15 cellular contexts compared by ENCODE assay signal in the genomic region with DNA sequence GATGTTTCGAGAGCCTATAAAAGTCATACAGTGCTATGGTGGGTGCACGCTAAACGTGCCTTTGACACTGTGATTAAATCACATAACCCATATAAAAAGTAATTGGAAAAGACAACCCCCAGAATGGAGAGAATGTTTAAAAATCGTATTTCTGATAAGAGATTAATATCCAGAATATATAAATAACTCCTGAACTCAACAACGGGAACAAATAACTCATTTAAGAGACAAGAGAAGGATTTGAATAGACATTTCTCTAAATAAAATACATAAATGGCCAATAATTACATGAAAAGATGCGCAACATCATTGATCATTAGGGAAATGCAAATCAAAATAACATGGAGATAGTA. TPM values are rescaled to one million over a fixed set of nuclear protein-coding genes. Genes with fewer than 3 reads are reported as not detected.
A peak's percentile ranks its signal among the peaks of the same experiment; 100 is the strongest.
DNase-seq lines count a peak whose midpoint lies in the region; ATAC-seq, FAIRE-seq and TF ChIP-seq lines count a peak whose summit lies in the region.
"Had no signal": no experiment of that assay in that cellular context is flagged by ENCODE, and none has a peak within 500 bp of the region (broad histone marks: within the 10 kb centered on the region; RNA-seq: fewer than 3 reads in every experiment).

No MANE protein-coding gene starts in this region.

- no peak overlapping the region for H3K27ac ChIP-seq in HCT116 (ENCODE audit: low read depth, low read length)
- H3K27ac ChIP-seq in keratinocyte (ENCODE audit: control insufficient read depth, insufficient read depth, low read length): no peak overlapping the region
- no peak overlapping the region for H3K27ac ChIP-seq in testis

- dilution Hi-C loops in keratinocyte (cut with MboI; ENCODE audit: extremely low pct_ligation_motif_present, low sequenced_read_pairs): no loop called here

- no peak overlapping the region for H3K9ac ChIP-seq in HCT116 (ENCODE audit: low read length)
- no peak overlapping the region for H3K9ac ChIP-seq in keratinocyte (ENCODE audit: control insufficient read depth, extremely low read depth, insufficient read depth, low read length)

- peak overlapping the region; percentile 83 for H3K4me2 ChIP-seq in HCT116 (ENCODE audit: low read length)
- peak overlapping the region; percentile 86 for H3K4me2 ChIP-seq in keratinocyte (ENCODE audit: control insufficient read depth, extremely low read depth, insufficient read depth, low read depth, low read length)

- H3K27me3 ChIP-seq in HCT116 (ENCODE audit: insufficient read depth, low read length) (peaks cover 65% of the 10 kb centered on the region), keratinocyte (ENCODE audit: control insufficient read depth, extremely low read depth, insufficient read depth, low read length) (peaks cover 28% of the 10 kb centered on the region), testis (no peaks in the 10 kb centered on the region)

- peak overlapping the region; percentile 77 for H2AFZ ChIP-seq in HCT116 (ENCODE audit: low read depth, low read length, poor library complexity, severe bottlenecking)
- H2AFZ ChIP-seq in keratinocyte (ENCODE audit: control insufficient read depth, low read length): no peak overlapping the region

- WGBS in testis, 2 donors: 16 to 17% methylated on average over 6 of the region's 6 CpGs

- no peaks in the 10 kb centered on the region for H3K9me3 ChIP-seq in HCT116 (ENCODE audit: control insufficient read depth in 1 of 2, insufficient read depth in 1 of 2, low read depth in 1 of 2, low read length in 2 of 2)
- peaks cover 3% of the 10 kb centered on the region for H3K9me3 ChIP-seq in keratinocyte (ENCODE audit: control insufficient read depth, low read depth, low read length)
- no peaks in the 10 kb centered on the region for H3K9me3 ChIP-seq in testis
- H3K9me3 ChIP-seq: uterus had no signal

- intact Hi-C loops in HCT116 (cut with micrococcal nuclease): loop anchor here (1.0 kb wide), 4 partner anchors 48 to 260 kb away; no protein-coding TSS in a partner anchor
- intact Hi-C loops in testis (cut with DNase I; ENCODE audit: low total_unique reads): no loop called here
- intact Hi-C loops in activated T-helper 1 cell treated with anti-CD3 and anti-CD28 coated beads, Interleukin-12 subunit alpha, Interleukin-12 subunit beta, Interleukin-2, Interleukin-4 antibody, amounts not matched to agents 30 ng/mL and 10 ng/mL and 1 ng/mL, durations not matched to agents 14 hours and 24 hours and 36 hours (cut with micrococcal nuclease): loop anchor here (1.0 to 5.0 kb wide), 3 partner anchors 50 to 415 kb away; no protein-coding TSS in a partner anchor

- POLR2A ChIA-PET in HCT116 (lab: Charles Lee) (interaction anchor here (0.8 to 0.9 kb wide), 2 partner anchors 50 to 184 kb away, joined by 3 to 4 read pairs; no protein-coding TSS in a partner anchor), WTC11 (lab: Charles Lee) (interaction anchor here (0.7 to 1.0 kb wide), 2 partner anchors 49 to 187 kb away, joined by 3 read pairs; no protein-coding TSS in a partner anchor)

- TF ChIP-seq CTCF in HCT116 (IDR thresholded peaks at IDR 0.05 in 2 of 3, conservative IDR thresholded peaks at IDR 0.05 in 1 of 3; ENCODE audit: borderline replicate concordance in 1 of 3, insufficient read depth in 1 of 3, low read depth in 2 of 3, low read length in 2 of 3) (no peak), WTC11 (IDR thresholded peaks at IDR 0.05) (no peak; the same call in 1 of the 2 replicates), keratinocyte (optimal IDR thresholded peaks at IDR 0.05 in 1 of 3, IDR thresholded peaks at IDR 0.05 in 1 of 3, conservative IDR thresholded peaks at IDR 0.05 in 1 of 3; ENCODE audit: extremely low read depth in 1 of 3, insufficient read depth in 2 of 3, low read length in 3 of 3) (no peak), testis (IDR thresholded peaks at IDR 0.05) (no peak)

- H3K9me1 ChIP-seq in keratinocyte (ENCODE audit: control insufficient read depth, extremely low read depth, insufficient read depth, low read length): no peaks in the 10 kb centered on the region

- H4K20me1 ChIP-seq in HCT116 (ENCODE audit: insufficient read depth) (no peaks in the 10 kb centered on the region), keratinocyte (ENCODE audit: control insufficient read depth, extremely low read depth, insufficient read depth, low read length) (no peaks in the 10 kb centered on the region)

- FAIRE-seq in keratinocyte (lab: Jason Lieb, UNC): no peak
- FAIRE-seq: GM12892 had no signal

- TF ChIP-seq POLR2A in HCT116 (IDR thresholded peaks at IDR 0.05; ENCODE audit: borderline replicate concordance, extremely low read depth, insufficient read depth, insufficient read length): no peak
- TF ChIP-seq POLR2A in testis (IDR thresholded peaks at IDR 0.05): no peak

- H3K4me3 ChIP-seq in HCT116 (replicated peaks in 1 of 2; ENCODE audit: low read depth in 1 of 2, low read length in 2 of 2) (no peak overlapping the region), keratinocyte (ENCODE audit: control insufficient read depth in 2 of 3, extremely low read depth in 1 of 3, insufficient read depth in 2 of 3, low read depth in 1 of 3, low read length in 3 of 3) (no peak overlapping the region), testis (peak overlapping the region; percentile 36 to 37)
- H3K4me3 ChIP-seq: uterus had no signal

- peaks cover 8 to 22% of the 10 kb centered on the region in 2 experiments; a peak in 2 of 4 replicates for H3K4me1 ChIP-seq in HCT116 (ENCODE audit: control insufficient read depth in 1 of 2, insufficient read depth in 2 of 2, low read length in 2 of 2)
- H3K4me1 ChIP-seq in keratinocyte (ENCODE audit: control insufficient read depth, extremely low read depth, insufficient read depth, low read length): peaks cover 37% of the 10 kb centered on the region
- no peaks in the 10 kb centered on the region for H3K4me1 ChIP-seq in testis
- H3K4me1 ChIP-seq: uterus had no signal

- no peak overlapping the region for H3K27ac Mint-ChIP-seq in WTC11
- H3K27ac Mint-ChIP-seq in activated T-helper 1 cell treated with anti-CD3 and anti-CD28 coated beads, Interleukin-12 subunit alpha, Interleukin-12 subunit beta, Interleukin-2, Interleukin-4 antibody, amounts not matched to agents 30 ng/mL and 10 ng/mL and 1 ng/mL, durations not matched to agents 14 hours and 24 hours and 36 hours: no peak overlapping the region
- H3K27ac Mint-ChIP-seq: activated CD4-positive, alpha-beta T cell treated with anti-CD3 and anti-CD28 coated beads, Interleukin-2, amount 10 ng/mL, durations not matched to agents 24 days and 14 days; stimulated activated naive CD8-positive, alpha-beta T cell treated with anti-CD3 and anti-CD28 coated beads, Interleukin-15, amount 100 ng/mL, for 72 hours had no signal

- CTCF ChIA-PET in HCT116 (lab: Charles Lee) (interaction anchor here (0.6 to 7.7 kb wide), 41 partner anchors 8 to 770 kb away, joined by 3 to 305 read pairs (median 5); partner anchors contain the start of genes CCDC61, FOXA3, IRF2BP1 and PGLYRP1), WTC11 (lab: Charles Lee) (interaction anchor here (0.6 to 4.8 kb wide), 97 partner anchors 11 to 451 kb away, joined by 3 to 173 read pairs (median 5); partner anchors contain the start of genes CCDC61, FOXA3, HIF3A and IGFL1)

- RAD21 ChIA-PET in HCT116 (lab: Charles Lee; ENCODE audit: low non-redundant PET in 1 of 2, low total read pairs in 2 of 2, uncharacterized antibody in 2 of 2, unreplicated experiment in 2 of 2): interaction anchor here (0.6 to 2.0 kb wide), 14 partner anchors 49 to 192 kb away, joined by 3 to 14 read pairs (median 4); no protein-coding TSS in a partner anchor

- H3K9me3 Mint-ChIP-seq in WTC11: peaks cover 8% of the 10 kb centered on the region; the same call in 1 of the 2 replicates
- H3K9me3 Mint-ChIP-seq in activated T-helper 1 cell treated with anti-CD3 and anti-CD28 coated beads, Interleukin-12 subunit alpha, Interleukin-12 subunit beta, Interleukin-2, Interleukin-4 antibody, amounts not matched to agents 30 ng/mL and 10 ng/mL and 1 ng/mL, durations not matched to agents 14 hours and 24 hours and 36 hours: no peaks in the 10 kb centered on the region
- H3K9me3 Mint-ChIP-seq: activated CD4-positive, alpha-beta T cell treated with anti-CD3 and anti-CD28 coated beads, Interleukin-2, amount 10 ng/mL, durations not matched to agents 24 days and 14 days; stimulated activated naive CD8-positive, alpha-beta T cell treated with anti-CD3 and anti-CD28 coated beads, Interleukin-15, amount 100 ng/mL, for 72 hours had no signal

- no peaks in the 10 kb centered on the region for H3K9me2 ChIP-seq in HCT116 (ENCODE audit: insufficient read depth)

- no peaks in the 10 kb centered on the region for H3K36me3 Mint-ChIP-seq in WTC11
- no peaks in the 10 kb centered on the region for H3K36me3 Mint-ChIP-seq in activated T-helper 1 cell treated with anti-CD3 and anti-CD28 coated beads, Interleukin-12 subunit alpha, Interleukin-12 subunit beta, Interleukin-2, Interleukin-4 antibody, amounts not matched to agents 30 ng/mL and 10 ng/mL and 1 ng/mL, durations not matched to agents 14 hours and 24 hours and 36 hours (ENCODE audit: low read depth)

- no peak for DNase-seq in HCT116 (ENCODE audit: low read depth, low spot score)
- DNase-seq in WTC11 (ENCODE audit: low spot score): no peak
- no peak for DNase-seq in keratinocyte (ENCODE audit: low read depth, low spot score)
- DNase-seq in testis: no peak
- no peak for DNase-seq in DMS153 treated with DMSO at 0.1 percent for 48 hours (lab: John Stamatoyannopoulos, UW; ENCODE audit: unreplicated experiment)
- no peak for DNase-seq in activated T-helper 1 cell treated with anti-CD3 and anti-CD28 coated beads, Interleukin-12 subunit alpha, Interleukin-12 subunit beta, Interleukin-2, Interleukin-4 antibody, amounts not matched to agents 30 ng/mL and 10 ng/mL and 1 ng/mL, durations not matched to agents 14 hours and 24 hours and 36 hours (ENCODE audit: low spot score)
- DNase-seq in NCI-H345 treated with DMSO at 0.1 percent for 48 hours (lab: John Stamatoyannopoulos, UW; ENCODE audit: unreplicated experiment): no peak
- DNase-seq: activated naive CD4-positive, alpha-beta T cell treated with Interleukin-2 at 50 U/mL for 16 hours; cortex of kidney had no signal

- no peak for TF ChIP-seq RAD21 in HCT116 (IDR thresholded peaks at IDR 0.05; ENCODE audit: low read depth)

- peaks cover 5% of the 10 kb centered on the region for H3K4me1 Mint-ChIP-seq in WTC11
- peaks cover 4% of the 10 kb centered on the region for H3K4me1 Mint-ChIP-seq in activated T-helper 1 cell treated with anti-CD3 and anti-CD28 coated beads, Interleukin-12 subunit alpha, Interleukin-12 subunit beta, Interleukin-2, Interleukin-4 antibody, amounts not matched to agents 30 ng/mL and 10 ng/mL and 1 ng/mL, durations not matched to agents 14 hours and 24 hours and 36 hours (ENCODE audit: low read depth)

- H3K4me3 Mint-ChIP-seq in WTC11: peak overlapping the region; percentile 84; the same call in 1 of the 2 replicates
- H3K4me3 Mint-ChIP-seq in activated T-helper 1 cell treated with anti-CD3 and anti-CD28 coated beads, Interleukin-12 subunit alpha, Interleukin-12 subunit beta, Interleukin-2, Interleukin-4 antibody, amounts not matched to agents 30 ng/mL and 10 ng/mL and 1 ng/mL, durations not matched to agents 14 hours and 24 hours and 36 hours: no peak overlapping the region
- H3K4me3 Mint-ChIP-seq: activated CD4-positive, alpha-beta T cell treated with anti-CD3 and anti-CD28 coated beads, Interleukin-2, amount 10 ng/mL, durations not matched to agents 24 days and 14 days had no signal

- H3K79me2 ChIP-seq in HCT116 (ENCODE audit: insufficient read depth, low read length): no peaks in the 10 kb centered on the region
- H3K79me2 ChIP-seq in keratinocyte (ENCODE audit: control insufficient read depth, insufficient read depth, low read length): no peaks in the 10 kb centered on the region

- BruUV-seq in HCT116 (replicated peaks; lab: Mats Ljungman, UMichigan): no TSS peak

- no peaks in the 10 kb centered on the region for H3K36me3 ChIP-seq in HCT116 (ENCODE audit: control insufficient read depth in 1 of 2, insufficient read depth in 2 of 2, low read length in 2 of 2)
- no peaks in the 10 kb centered on the region for H3K36me3 ChIP-seq in keratinocyte (ENCODE audit: control insufficient read depth in 2 of 2, extremely low read depth in 1 of 2, insufficient read depth in 2 of 2, low read length in 2 of 2)
- H3K36me3 ChIP-seq in testis (ENCODE audit: low read depth, missing control alignments): no peaks in the 10 kb centered on the region
- H3K36me3 ChIP-seq: uterus had no signal

- peaks cover 77% of the 10 kb centered on the region for H3K27me3 Mint-ChIP-seq in WTC11 (ENCODE audit: low read depth)
- H3K27me3 Mint-ChIP-seq in activated T-helper 1 cell treated with anti-CD3 and anti-CD28 coated beads, Interleukin-12 subunit alpha, Interleukin-12 subunit beta, Interleukin-2, Interleukin-4 antibody, amounts not matched to agents 30 ng/mL and 10 ng/mL and 1 ng/mL, durations not matched to agents 14 hours and 24 hours and 36 hours (ENCODE audit: insufficient read depth): peaks cover 69% of the 10 kb centered on the region

- ATAC-seq in HCT116: no peak
- ATAC-seq in WTC11: no peak

RNA-seq across cellular contexts. Expression of gene IGFL4, which starts 37.0 kb away (rescaled TPM):
- total RNA-seq in HCT116 (2021; ENCODE audit: unreplicated experiment): not detected
- polyA plus RNA-seq in HCT116 (2012): not detected in 2 replicates
- total RNA-seq in WTC11 (2021): 0.20 to 0.37 TPM (median 0.34 TPM) in 3 replicates
- polyA plus RNA-seq in keratinocyte: 0.01 TPM in 1 of 3 replicates, not detected in the others
- not detected for polyA plus RNA-seq in keratinocyte (2011; ENCODE audit: low read depth)
- polyA plus RNA-seq in keratinocyte (2011; cell fraction: cytosol; rRNA removed): 0.18 TPM in 1 of 2 replicates, not detected in the other
- 0.19 and 0.35 TPM in 2 replicates for polyA plus RNA-seq in keratinocyte (2011; cell fraction: nucleus; rRNA removed)
- 0.07 and 0.18 TPM in 2 replicates for polyA plus RNA-seq in keratinocyte (2012; ENCODE audit: low replicate concordance)
- not detected in 3 replicates for polyA minus RNA-seq in keratinocyte
- polyA minus RNA-seq in keratinocyte (2011; cell fraction: cytosol; rRNA and poly(A)+ RNA removed): not detected
- polyA minus RNA-seq in keratinocyte (2011; cell fraction: nucleus; rRNA and poly(A)+ RNA removed): not detected in 2 replicates
- under 1 TPM; 0.56 to 0.79 TPM for total RNA-seq in testis
- polyA plus RNA-seq in testis (ENCODE audit: insufficient read depth, low read depth, low replicate concordance): 0.37 TPM
- not detected in 2 replicates for total RNA-seq in activated T-helper 1 cell treated with anti-CD3 and anti-CD28 coated beads, Interleukin-12 subunit alpha, Interleukin-12 subunit beta, Interleukin-2, Interleukin-4 antibody, amounts not matched to agents 30 ng/mL and 10 ng/mL and 1 ng/mL, durations not matched to agents 14 hours and 24 hours and 36 hours
- total RNA-seq: activated CD4-positive, alpha-beta T cell treated with anti-CD3 and anti-CD28 coated beads, Interleukin-2, amount 10 ng/mL, durations not matched to agents 24 days and 14 days; uterus had no signal

RNA-seq across cellular contexts. Expression of gene IGFL3, which starts 46.7 kb away (rescaled TPM):
- not detected for total RNA-seq in HCT116 (2021; ENCODE audit: unreplicated experiment)
- polyA plus RNA-seq in HCT116 (2012): not detected in 2 replicates
- not detected in 3 replicates for total RNA-seq in WTC11 (2021)
- polyA plus RNA-seq in keratinocyte: 236 to 560 TPM (median 344 TPM) in 3 replicates
- 68.4 TPM for polyA plus RNA-seq in keratinocyte (2011; ENCODE audit: low read depth)
- polyA plus RNA-seq in keratinocyte (2011; cell fraction: cytosol; rRNA removed): 359 and 390 TPM in 2 replicates
- 419 and 530 TPM in 2 replicates for polyA plus RNA-seq in keratinocyte (2011; cell fraction: nucleus; rRNA removed)
- 207 and 288 TPM in 2 replicates for polyA plus RNA-seq in keratinocyte (2012; ENCODE audit: low replicate concordance)
- 145 to 324 TPM (median 146 TPM) in 3 replicates for polyA minus RNA-seq in keratinocyte
- 164 TPM for polyA minus RNA-seq in keratinocyte (2011; cell fraction: cytosol; rRNA and poly(A)+ RNA removed)
- polyA minus RNA-seq in keratinocyte (2011; cell fraction: nucleus; rRNA and poly(A)+ RNA removed): 170 and 212 TPM in 2 replicates
- not detected for total RNA-seq in testis
- polyA plus RNA-seq in testis (ENCODE audit: insufficient read depth, low read depth, low replicate concordance): not detected
- total RNA-seq in activated T-helper 1 cell treated with anti-CD3 and anti-CD28 coated beads, Interleukin-12 subunit alpha, Interleukin-12 subunit beta, Interleukin-2, Interleukin-4 antibody, amounts not matched to agents 30 ng/mL and 10 ng/mL and 1 ng/mL, durations not matched to agents 14 hours and 24 hours and 36 hours: not detected in 2 replicates
- total RNA-seq: activated CD4-positive, alpha-beta T cell treated with anti-CD3 and anti-CD28 coated beads, Interleukin-2, amount 10 ng/mL, durations not matched to agents 24 days and 14 days; occipital lobe; sciatic nerve; uterus had no signal

RNA-seq across cellular contexts. Expression of gene PGLYRP1, which starts 54.9 kb away (rescaled TPM):
- total RNA-seq in HCT116 (2021; ENCODE audit: unreplicated experiment) (not detected), WTC11 (2021) (not detected in 3 replicates), testis (not detected)
- polyA plus RNA-seq in HCT116 (2012): not detected in 2 replicates
- polyA plus RNA-seq in keratinocyte (not detected in 3 replicates), testis (ENCODE audit: insufficient read depth, low read depth, low replicate concordance) (not detected)
- polyA plus RNA-seq in keratinocyte (2011; ENCODE audit: low read depth): not detected
- not detected in 2 replicates for polyA plus RNA-seq in keratinocyte (2011; cell fraction: cytosol; rRNA removed)
- polyA plus RNA-seq in keratinocyte (2011; cell fraction: nucleus; rRNA removed): not detected in 2 replicates
- not detected in 2 replicates for polyA plus RNA-seq in keratinocyte (2012; ENCODE audit: low replicate concordance)
- not detected in 3 replicates for polyA minus RNA-seq in keratinocyte
- not detected for polyA minus RNA-seq in keratinocyte (2011; cell fraction: cytosol; rRNA and poly(A)+ RNA removed)
- polyA minus RNA-seq in keratinocyte (2011; cell fraction: nucleus; rRNA and poly(A)+ RNA removed): not detected in 2 replicates
- total RNA-seq in activated T-helper 1 cell treated with anti-CD3 and anti-CD28 coated beads, Interleukin-12 subunit alpha, Interleukin-12 subunit beta, Interleukin-2, Interleukin-4 antibody, amounts not matched to agents 30 ng/mL and 10 ng/mL and 1 ng/mL, durations not matched to agents 14 hours and 24 hours and 36 hours: not detected in 2 replicates
- total RNA-seq: activated CD4-positive, alpha-beta T cell treated with anti-CD3 and anti-CD28 coated beads, Interleukin-2, amount 10 ng/mL, durations not matched to agents 24 days and 14 days; occipital lobe; uterus had no signal

Comparison
In these comparisons a context has a peak if more than half of its experiments do, and no peak if none do; other contexts are left out.
1. H3K4me3 ChIP-seq: peak in testis (2 of 2); none in HCT116 (0 of 2) and keratinocyte (0 of 3).